In the genomic region with DNA sequence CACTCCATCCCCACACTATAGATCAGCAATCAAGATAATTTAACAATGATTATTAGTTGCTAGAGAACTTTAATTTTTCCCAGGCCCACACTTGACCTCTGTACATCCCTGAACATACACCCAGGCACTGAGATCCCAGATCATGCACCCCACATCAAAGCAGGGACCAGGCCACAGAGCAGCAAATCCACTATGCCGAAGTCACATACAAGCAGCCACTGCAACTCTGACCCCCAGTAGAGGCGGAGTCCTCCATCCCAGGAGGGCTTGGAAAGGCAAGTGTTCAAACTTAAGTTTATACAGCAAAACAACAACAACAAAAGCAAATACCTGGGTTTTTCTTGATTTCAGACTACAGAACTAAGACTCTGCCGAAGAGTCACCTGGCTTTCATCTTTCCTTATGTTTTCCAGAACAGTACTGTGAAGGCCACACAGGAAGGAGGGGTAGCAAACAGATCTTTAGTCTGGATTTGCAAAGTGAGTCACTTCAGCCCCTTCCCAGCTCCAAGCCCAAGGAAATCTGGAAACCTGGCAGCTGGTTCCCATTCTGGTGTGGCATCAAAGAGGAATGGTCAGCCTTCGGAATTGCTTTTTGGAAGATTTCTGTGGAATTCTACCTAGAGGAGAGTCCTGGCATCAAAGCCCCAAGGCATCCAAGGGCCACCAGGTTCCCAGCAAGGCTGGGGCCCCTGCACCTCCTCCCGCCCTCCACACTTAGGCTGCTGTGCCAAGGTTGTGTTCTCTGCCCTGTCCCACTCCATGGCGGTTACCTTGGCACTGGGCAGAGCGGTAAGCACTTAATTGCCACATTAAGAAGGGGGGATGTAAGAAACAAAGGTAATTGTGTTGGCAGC, we compare ENCODE assay signal across 10 cellular contexts. TPM values are rescaled to one million over a fixed set of nuclear protein-coding genes. Genes with fewer than 3 reads are reported as not detected.
DNase-seq lines count a peak whose midpoint lies in the region; ATAC-seq and TF ChIP-seq lines count a peak whose summit lies in the region.
"Had no signal": no experiment of that assay in that cellular context is flagged by ENCODE, and none has a peak within 500 bp of the region (broad histone marks: within the 10 kb centered on the region; RNA-seq: fewer than 3 reads in every experiment).

No MANE protein-coding gene starts in this region.

- no peak for TF ChIP-seq POLR2A in transverse colon (IDR thresholded peaks at IDR 0.05)

- in situ Hi-C loops in transverse colon (cut with MboI; ENCODE audit: low pct_ligation_motif_present in 1 of 4, low pct_unique_long_range_greater_than_20kb in 1 of 4, low sequenced_read_pairs in 3 of 4): loop anchor here in 1 of 4 donors (25.0 kb wide), 1 partner anchor 204 kb away; no protein-coding TSS in a partner anchor

- peaks cover 46% of the 10 kb centered on the region for H3K4me1 ChIP-seq in adipocyte (ENCODE audit: control insufficient read depth, insufficient read depth, low read length)
- H3K4me1 ChIP-seq in endodermal cell (ENCODE audit: control insufficient read depth, insufficient read depth, low read length): peaks cover 10% of the 10 kb centered on the region
- H3K4me1 ChIP-seq in transverse colon: peaks cover 15 to 56% (median 43%) of the 10 kb centered on the region in 4 donors

- WGBS in endodermal cell (ENCODE audit: insufficient coverage in 1 of 2, insufficient read length in 1 of 2), 2 experiments: 93 to 95% methylated on average over 3 to 7 of the region's 7 CpGs
- 78 to 90% methylated on average over 3 to 7 of the region's 7 CpGs for WGBS in transverse colon (ENCODE audit: low coverage in 1 of 2), 2 donors

- no peak overlapping the region for H3K4me3 Mint-ChIP-seq in endodermal cell
- H3K4me3 Mint-ChIP-seq in nephron: peak overlapping the region; percentile 15 to 56 (median 29)
- no peak overlapping the region for H3K4me3 Mint-ChIP-seq in natural killer cell

- H3K27me3 Mint-ChIP-seq in endodermal cell (ENCODE audit: insufficient read depth) (peaks cover 66% of the 10 kb centered on the region), nephron (ENCODE audit: low read depth) (no peaks in the 10 kb centered on the region), natural killer cell (ENCODE audit: low read depth in 2 of 2) (peaks cover 8% of the 10 kb centered on the region in 2 donors)

- H3K9ac ChIP-seq in adipocyte (ENCODE audit: low read length) (peak overlapping the region; percentile 31), endodermal cell (ENCODE audit: extremely low read depth, low read length, poor library complexity, severe bottlenecking) (no peak overlapping the region)

- H3K4me3 ChIP-seq in adipocyte (ENCODE audit: low read length) (no peak overlapping the region), endodermal cell (ENCODE audit: low read length) (no peak overlapping the region), transverse colon (no peak overlapping the region)

- H3K27ac ChIP-seq in endodermal cell (ENCODE audit: low read depth, low read length) (peak overlapping the region; percentile 90), transverse colon (peak overlapping the region; percentile 47 to 77 (median 62))

- no peak overlapping the region for H3K27ac Mint-ChIP-seq in endodermal cell
- peak overlapping the region; percentile 37 to 81 (median 74) for H3K27ac Mint-ChIP-seq in nephron
- no peak overlapping the region for H3K27ac Mint-ChIP-seq in natural killer cell

- H3K9me3 Mint-ChIP-seq in endodermal cell: no peaks in the 10 kb centered on the region
- H3K9me3 Mint-ChIP-seq in nephron: no peaks in the 10 kb centered on the region
- no peaks in the 10 kb centered on the region for H3K9me3 Mint-ChIP-seq in natural killer cell

- no peak for TF ChIP-seq EP300 in transverse colon (IDR thresholded peaks at IDR 0.05; ENCODE audit: low read depth)

- TF ChIP-seq CTCF in endodermal cell (conservative IDR thresholded peaks at IDR 0.05): no peak
- no peak for TF ChIP-seq CTCF in nephron (IDR thresholded peaks at IDR 0.05; ENCODE audit: unreplicated experiment in 3 of 3)
- no peak for TF ChIP-seq CTCF in transverse colon (IDR thresholded peaks at IDR 0.05)
- no peak for TF ChIP-seq CTCF in natural killer cell (IDR thresholded peaks at IDR 0.05)

- H3K36me3 ChIP-seq in adipocyte (ENCODE audit: control insufficient read depth, insufficient read depth, low read length, severe bottlenecking): peaks cover 49% of the 10 kb centered on the region
- H3K36me3 ChIP-seq in endodermal cell (ENCODE audit: control insufficient read depth, insufficient read depth, low read length): no peaks in the 10 kb centered on the region
- H3K36me3 ChIP-seq in transverse colon: peaks cover 0 to 28% (median 14%) of the 10 kb centered on the region in 4 donors

- peaks cover 57% of the 10 kb centered on the region for H3K4me1 Mint-ChIP-seq in endodermal cell
- peaks cover 79% of the 10 kb centered on the region for H3K4me1 Mint-ChIP-seq in nephron
- H3K4me1 Mint-ChIP-seq in natural killer cell: peaks cover 6 to 12% of the 10 kb centered on the region in 2 donors

- no peak for ATAC-seq in natural killer cell
- no peak for ATAC-seq in GM18511 (IDR thresholded peaks at IDR 0.05; ENCODE audit: unreplicated experiment)

- H3K9me3 ChIP-seq in adipocyte (ENCODE audit: control insufficient read depth, low read length): no peaks in the 10 kb centered on the region
- H3K9me3 ChIP-seq in endodermal cell (ENCODE audit: control insufficient read depth, low read length): no peaks in the 10 kb centered on the region
- no peaks in the 10 kb centered on the region for H3K9me3 ChIP-seq in transverse colon

- DNase-seq in adipocyte (ENCODE audit: low read depth) (no peak), endodermal cell (peak; percentile 54), transverse colon (no peak), NCI-H510A treated with DMSO at 0.1 percent for 48 hours (lab: John Stamatoyannopoulos, UW) (no peak), natural killer cell (no peak)
- DNase-seq: activated CD8-positive, alpha-beta memory T cell treated with anti-CD3 and anti-CD28 coated beads, Interleukin-2, amount 50 U/mL, for 48 hours; H7; kidney glomerular epithelial cell had no signal

- intact Hi-C loops in transverse colon (cut with DNase I; ENCODE audit: low total_unique reads): no loop called here
- intact Hi-C loops in natural killer cell (cut with micrococcal nuclease): no loop called here

- H3K27me3 ChIP-seq in adipocyte (replicated peaks; ENCODE audit: control insufficient read depth, insufficient read depth, low read length): no peaks in the 10 kb centered on the region
- peaks cover 62% of the 10 kb centered on the region for H3K27me3 ChIP-seq in endodermal cell (ENCODE audit: control insufficient read depth, insufficient read depth, low read length, poor library complexity, severe bottlenecking)
- no peaks in the 10 kb centered on the region for H3K27me3 ChIP-seq in transverse colon

- H3K36me3 Mint-ChIP-seq in endodermal cell (ENCODE audit: low read depth): peaks cover 19% of the 10 kb centered on the region
- H3K36me3 Mint-ChIP-seq in nephron (ENCODE audit: low read depth): peaks cover 84% of the 10 kb centered on the region
- H3K36me3 Mint-ChIP-seq in natural killer cell: no peaks in the 10 kb centered on the region

RNA-seq across cellular contexts. Expression of a gene that starts 7.3 kb away (rescaled TPM):
- total RNA-seq in endodermal cell (10 to 100 TPM in 1 of 2 donors, 1 to 10 TPM in 1; 6.8 to 19.7 TPM), transverse colon (100 to 1,000 TPM in 3 of 4 donors, 10 to 100 TPM in 1; 75.0 to 117 (median 109) TPM), natural killer cell (10 to 100 TPM in 1 of 3 donors, 1 to 10 TPM in 2; 8.1 to 12.3 (median 8.7) TPM)
- 88.8 TPM for polyA plus RNA-seq in endodermal cell (2013, experiment 1 of 2)
- 76.5 TPM for polyA plus RNA-seq in endodermal cell (2013, experiment 2 of 2)

Comparison
In these comparisons a context has a peak if more than half of its experiments do, and no peak if none do; other contexts are left out.
1. H3K27ac Mint-ChIP-seq: peak in nephron (3 of 3); none in endodermal cell (single experiment) and natural killer cell (0 of 2).
2. H3K4me3 Mint-ChIP-seq: peak in nephron (3 of 3); none in endodermal cell (single experiment) and natural killer cell (single experiment).